8 cellular contexts compared by ENCODE assay signal in genomic region chr13:45339867-45340266, GRCh38. TPM values are rescaled to one million over a fixed set of nuclear protein-coding genes. Genes with fewer than 3 reads are reported as not detected.
DNase-seq lines count a peak whose midpoint lies in the region; ATAC-seq and TF ChIP-seq lines count a peak whose summit lies in the region.

No MANE protein-coding gene starts in this region.

- TF ChIP-seq CTCF in AG10803 (conservative IDR thresholded peaks at IDR 0.05; ENCODE audit: low read length) (no peak), PC-9 (conservative IDR thresholded peaks at IDR 0.05) (no peak), coronary artery (IDR thresholded peaks at IDR 0.05) (no peak), neural cell (IDR thresholded peaks at IDR 0.05; ENCODE audit: poor library complexity, severe bottlenecking) (no peak)

- H3K27me3 ChIP-seq in PC-9 (ENCODE audit: insufficient read depth, low read depth): no peaks in the 10 kb centered on the region
- H3K27me3 ChIP-seq in neural cell (ENCODE audit: insufficient read depth, low read depth, low read length): no peaks in the 10 kb centered on the region

- ATAC-seq in HG03565 (IDR thresholded peaks at IDR 0.05; ENCODE audit: unreplicated experiment): no peak

- peaks cover 54% of the 10 kb centered on the region for H3K36me3 ChIP-seq in PC-9 (ENCODE audit: low read depth)
- H3K36me3 ChIP-seq in neural cell (ENCODE audit: insufficient read depth, low read length): peaks cover 10% of the 10 kb centered on the region

- peaks cover 58% of the 10 kb centered on the region for H3K4me1 ChIP-seq in PC-9 (replicated peaks; ENCODE audit: insufficient read depth)

- CTCF ChIA-PET in PC-9 (lab: Charles Lee): no interaction called here

- POLR2A ChIA-PET in PC-9 (lab: Charles Lee; ENCODE audit: unreplicated experiment): interaction anchor here (0.5 to 0.6 kb wide), 2 partner anchors 8 to 73 kb away, joined by 3 to 23 read pairs; no protein-coding TSS in a partner anchor

- H3K4me2 ChIP-seq in PC-9 (peak overlapping the region; percentile 94), neural cell (ENCODE audit: low read length) (peak overlapping the region; percentile 53)

- intact Hi-C loops in PC-9 (cut with micrococcal nuclease; ENCODE audit: unreplicated experiment): loop anchor here (2.0 kb wide), 2 partner anchors 21 to 55 kb away; no protein-coding TSS in a partner anchor

- TF ChIP-seq EP300 in neural cell (conservative IDR thresholded peaks at IDR 0.05; ENCODE audit: poor library complexity, severe bottlenecking): no peak

- in situ Hi-C loops in ACHN (cut with HindIII; ENCODE audit: low pct_ligation_motif_present, low pct_unique_long_range_greater_than_20kb, low sequenced_read_pairs): no loop called here

- H3K4me3 ChIP-seq in AG10803 (ENCODE audit: low read length) (peak overlapping the region; percentile 89), PC-9 (peak overlapping the region; percentile 95), coronary artery (peak overlapping the region; percentile 93), neural cell (ENCODE audit: low read length) (peak overlapping the region; percentile 93)

- no peak overlapping the region for H2AFZ ChIP-seq in PC-9
- no peak overlapping the region for H2AFZ ChIP-seq in neural cell (ENCODE audit: low read depth, low read length)

- H3K9me2 ChIP-seq in PC-9 (ENCODE audit: insufficient read depth) (no peaks in the 10 kb centered on the region), neural cell (ENCODE audit: insufficient read depth, low read length) (no peaks in the 10 kb centered on the region)

- H3F3A ChIP-seq in PC-9 (ENCODE audit: insufficient read depth, low read depth) (peaks cover 70% of the 10 kb centered on the region), neural cell (ENCODE audit: insufficient read depth, low read length, poor library complexity, severe bottlenecking) (peaks cover 5% of the 10 kb centered on the region)

- H4K20me1 ChIP-seq in PC-9 (ENCODE audit: insufficient read depth): peaks cover 55% of the 10 kb centered on the region
- H4K20me1 ChIP-seq in neural cell (ENCODE audit: insufficient read depth): peaks cover 3% of the 10 kb centered on the region

- peak overlapping the region; percentile 99 for H3K9ac ChIP-seq in neural cell (ENCODE audit: low read length)

- H3K79me2 ChIP-seq in PC-9 (ENCODE audit: low read depth) (peaks cover 79% of the 10 kb centered on the region), neural cell (replicated peaks; ENCODE audit: insufficient read depth, low read length) (peaks cover 44% of the 10 kb centered on the region)

- DNase-seq in AG10803 (ENCODE audit: low read depth) (no peak), PC-9 (no peak), coronary artery (ENCODE audit: low spot score) (no peak), 8988T (no peak), islet precursor cell (no peak), ACHN (no peak)

- TF ChIP-seq RAD21 in neural cell (conservative IDR thresholded peaks at IDR 0.05): no peak

- BruUV-seq in PC-9 (replicated peaks; lab: Mats Ljungman, UMichigan): no TSS peak

- no peaks in the 10 kb centered on the region for H3K9me3 ChIP-seq in PC-9 (ENCODE audit: insufficient read depth, low read depth)
- no peaks in the 10 kb centered on the region for H3K9me3 ChIP-seq in neural cell (ENCODE audit: low read length)

- peak overlapping the region; percentile 97 for H3K27ac ChIP-seq in PC-9
- peak overlapping the region; percentile 99 to 100 for H3K27ac ChIP-seq in coronary artery
- H3K27ac ChIP-seq in neural cell (ENCODE audit: low read length): peak overlapping the region; percentile 94

TF ChIP-seq in neural cell, 6 proteins besides CTCF, POLR2A, EP300 and RAD21:
- TF ChIP-seq POLR2AphosphoS5 (IDR thresholded peaks at IDR 0.05) (no peak), MXI1 (conservative IDR thresholded peaks at IDR 0.05; ENCODE audit: poor library complexity, severe bottlenecking) (no peak), SMC3 (conservative IDR thresholded peaks at IDR 0.05; ENCODE audit: poor library complexity) (no peak), REST (IDR thresholded peaks at IDR 0.05; ENCODE audit: borderline replicate concordance) (no peak)

RNA-seq across cellular contexts. Expression of gene TPT1, which starts 1.1 kb away (rescaled TPM):
- total RNA-seq in PC-9 (2021): 1,968 and 2,237 TPM in 2 replicates
- polyA plus RNA-seq in neural cell: 1,830 and 2,071 TPM in 2 replicates
- 768 and 976 TPM in 2 replicates for polyA minus RNA-seq in neural cell
